Comparison of ENCODE assay signal across 20 cellular contexts in genomic region chr3:99246010-99246654, GRCh38.
DNase-seq lines count a peak whose midpoint lies in the region; ATAC-seq, FAIRE-seq and TF ChIP-seq lines count a peak whose summit lies in the region.
"Had no signal": no experiment of that assay in that cellular context is flagged by ENCODE, and none has a peak within 500 bp of the region (broad histone marks: within the 10 kb centered on the region; RNA-seq: fewer than 3 reads in every experiment).

No MANE protein-coding gene starts in this region.

- DNase-seq in HS-5 (ENCODE audit: low read depth) (peak; percentile 38), astrocyte (ENCODE audit: low read depth) (peak; percentile 50), foreskin keratinocyte (peak; percentile 44 to 79), thoracic aorta (ENCODE audit: low spot score) (no peak), NCI-H510A (lab: John Stamatoyannopoulos, UW) (no peak), NCI-H748 (lab: John Stamatoyannopoulos, UW; ENCODE audit: unreplicated experiment) (no peak), SKM-1 (lab: John Stamatoyannopoulos, UW; ENCODE audit: unreplicated experiment) (no peak)
- DNase-seq: activated CD4-positive, alpha-beta T cell treated with anti-CD3 and anti-CD28 coated beads for 1 hour; activated naive CD4-positive, alpha-beta T cell treated with anti-CD3 and anti-CD28 coated beads, Interleukin-2, amount 10 ng/mL, durations not matched to agents 7 days and 5 days; Karpas-422; NCI-H1436; NCI-H345; posterior cingulate gyrus; spleen; T-helper 9 cell had no signal

- H3K36me3 Mint-ChIP-seq in astrocyte (ENCODE audit: low read depth, unreplicated experiment), result no peaks in the 10 kb centered on the region
- H3K36me3 Mint-ChIP-seq: activated naive CD4-positive, alpha-beta T cell treated with anti-CD3 and anti-CD28 coated beads, Interleukin-2, amount 10 ng/mL, durations not matched to agents 7 days and 5 days; stimulated activated memory B cell treated with anti-CD40 and anti-IgM and Interleukin-4, amounts not matched to agents 10 μg/mL and 1 μg/mL and 100 μg/mL, for 72 hours had no signal

- peak overlapping the region; percentile 13 for H3K4me2 ChIP-seq in astrocyte (ENCODE audit: low read length)

- no peaks in the 10 kb centered on the region for H3K36me3 ChIP-seq in astrocyte (ENCODE audit: insufficient read depth, low read length)
- no peaks in the 10 kb centered on the region for H3K36me3 ChIP-seq in thoracic aorta
- H3K36me3 ChIP-seq: SJSA1, spleen had no signal

- no peak overlapping the region for H3K4me3 ChIP-seq in astrocyte (ENCODE audit: insufficient read depth, low read depth, low read length)
- no peak overlapping the region for H3K4me3 ChIP-seq in thoracic aorta
- H3K4me3 ChIP-seq: SJSA1, spleen had no signal

- H3K9me3 ChIP-seq in astrocyte (ENCODE audit: insufficient read depth, low read depth, low read length), result no peaks in the 10 kb centered on the region
- no peaks in the 10 kb centered on the region for H3K9me3 ChIP-seq in thoracic aorta
- H3K9me3 ChIP-seq: SJSA1 had no signal

- H3K27me3 ChIP-seq in astrocyte (ENCODE audit: insufficient read depth, low read length) (no peaks in the 10 kb centered on the region), foreskin keratinocyte (no peaks in the 10 kb centered on the region), thoracic aorta (replicated peaks; ENCODE audit: insufficient read depth) (no peaks in the 10 kb centered on the region)
- H3K27me3 ChIP-seq: SJSA1, spleen had no signal

- H3K27ac ChIP-seq in astrocyte (ENCODE audit: low read depth, low read length) (no peak overlapping the region), foreskin keratinocyte (no peak overlapping the region), thoracic aorta (peak overlapping the region; percentile 13 to 70)
- H3K27ac ChIP-seq: C4-2B, HL-60, SJSA1, spleen had no signal

- peak; percentile 69 for ATAC-seq in foreskin keratinocyte
- no peak for ATAC-seq in thoracic aorta (ENCODE audit: insufficient number of reproducible peaks, low FRiP score, low read depth)
- ATAC-seq in GM19023 (IDR thresholded peaks at IDR 0.05; ENCODE audit: unreplicated experiment), result no peak
- ATAC-seq: stimulated activated memory B cell treated with anti-CD40 and anti-IgM and Interleukin-4, amounts not matched to agents 10 μg/mL and 1 μg/mL and 100 μg/mL, for 72 hours had no signal

- peaks cover 1% of the 10 kb centered on the region for H3K9me3 Mint-ChIP-seq in astrocyte (ENCODE audit: unreplicated experiment)
- H3K9me3 Mint-ChIP-seq: activated naive CD4-positive, alpha-beta T cell treated with anti-CD3 and anti-CD28 coated beads, Interleukin-2, amount 10 ng/mL, durations not matched to agents 7 days and 5 days had no signal

- TF ChIP-seq CTCF in astrocyte (IDR thresholded peaks at IDR 0.05; ENCODE audit: insufficient read depth, low read depth, low read length) (no peak), foreskin keratinocyte (conservative IDR thresholded peaks at IDR 0.05) (no peak), thoracic aorta (IDR thresholded peaks at IDR 0.05) (no peak)

- H3K9ac ChIP-seq in astrocyte (ENCODE audit: low read length), result no peak overlapping the region

- no peak for FAIRE-seq in astrocyte (lab: Jason Lieb, UNC)

- no peaks in the 10 kb centered on the region for H4K20me1 ChIP-seq in astrocyte (ENCODE audit: insufficient read depth, low read length)

- H3K27ac Mint-ChIP-seq in astrocyte (ENCODE audit: unreplicated experiment), result peak overlapping the region; percentile 23
- H3K27ac Mint-ChIP-seq: activated naive CD4-positive, alpha-beta T cell treated with anti-CD3 and anti-CD28 coated beads, Interleukin-2, amount 10 ng/mL, durations not matched to agents 7 days and 5 days; stimulated activated memory B cell treated with anti-CD40 and anti-IgM and Interleukin-4, amounts not matched to agents 10 μg/mL and 1 μg/mL and 100 μg/mL, for 72 hours had no signal

- H3K4me1 Mint-ChIP-seq in astrocyte (ENCODE audit: low read depth, unreplicated experiment), result peaks cover 22% of the 10 kb centered on the region
- H3K4me1 Mint-ChIP-seq: activated naive CD4-positive, alpha-beta T cell treated with anti-CD3 and anti-CD28 coated beads, Interleukin-2, amount 10 ng/mL, durations not matched to agents 7 days and 5 days; stimulated activated memory B cell treated with anti-CD40 and anti-IgM and Interleukin-4, amounts not matched to agents 10 μg/mL and 1 μg/mL and 100 μg/mL, for 72 hours had no signal

- H2AFZ ChIP-seq in astrocyte (ENCODE audit: low read depth, low read length), result no peak overlapping the region

- H3K79me2 ChIP-seq in astrocyte (ENCODE audit: insufficient read depth, low read length), result no peaks in the 10 kb centered on the region

- H3K4me1 ChIP-seq in astrocyte (ENCODE audit: insufficient read depth, low read length), result peaks cover 21% of the 10 kb centered on the region
- H3K4me1 ChIP-seq in foreskin keratinocyte, result peaks cover 49% of the 10 kb centered on the region
- peaks cover 40 to 57% of the 10 kb centered on the region in 2 donors for H3K4me1 ChIP-seq in thoracic aorta (ENCODE audit: control insufficient read depth in 1 of 2, low read depth in 2 of 2)
- H3K4me1 ChIP-seq: spleen had no signal

- H3K4me3 Mint-ChIP-seq in astrocyte (ENCODE audit: unreplicated experiment), result peak overlapping the region; percentile 9
- H3K4me3 Mint-ChIP-seq: activated naive CD4-positive, alpha-beta T cell treated with anti-CD3 and anti-CD28 coated beads, Interleukin-2, amount 10 ng/mL, durations not matched to agents 7 days and 5 days; stimulated activated memory B cell treated with anti-CD40 and anti-IgM and Interleukin-4, amounts not matched to agents 10 μg/mL and 1 μg/mL and 100 μg/mL, for 72 hours had no signal

- no peaks in the 10 kb centered on the region for H3K27me3 Mint-ChIP-seq in astrocyte (ENCODE audit: low read depth, unreplicated experiment)
- H3K27me3 Mint-ChIP-seq: activated naive CD4-positive, alpha-beta T cell treated with anti-CD3 and anti-CD28 coated beads, Interleukin-2, amount 10 ng/mL, durations not matched to agents 7 days and 5 days; stimulated activated memory B cell treated with anti-CD40 and anti-IgM and Interleukin-4, amounts not matched to agents 10 μg/mL and 1 μg/mL and 100 μg/mL, for 72 hours had no signal

Comparison
In these comparisons a context has a peak if more than half of its experiments do, and no peak if none do; other contexts are left out.
1. DNase-seq: peak in HS-5 (single experiment), astrocyte (single experiment) and foreskin keratinocyte (2 of 2); none in thoracic aorta (single experiment), NCI-H510A (single experiment), NCI-H748 (single experiment) and SKM-1 (single experiment).
2. H3K27ac ChIP-seq: peak in thoracic aorta (2 of 2); none in astrocyte (single experiment) and foreskin keratinocyte (single experiment).